18 cellular contexts compared by ENCODE assay signal in genomic region chr4:122668241-122668640, GRCh38. TPM values are rescaled to one million over a fixed set of nuclear protein-coding genes. Genes with fewer than 3 reads are reported as not detected.
A peak's percentile ranks its signal among the peaks of the same experiment; 100 is the strongest.
DNase-seq lines count a peak whose midpoint lies in the region; FAIRE-seq and TF ChIP-seq lines count a peak whose summit lies in the region.
"Had no signal": no experiment of that assay in that cellular context is flagged by ENCODE, and none has a peak within 500 bp of the region (broad histone marks: within the 10 kb centered on the region; RNA-seq: fewer than 3 reads in every experiment).

No MANE protein-coding gene starts in this region.

- intact Hi-C loops in PC-9 (cut with micrococcal nuclease; ENCODE audit: unreplicated experiment) = no loop called here

- H3K4me2 ChIP-seq in astrocyte (ENCODE audit: low read length) (peak overlapping the region; percentile 24), PC-9 (no peak overlapping the region)

- DNase-seq in AG10803 (ENCODE audit: low read depth) (peak; percentile 89), HFF-Myc (ENCODE audit: extremely low read depth, low read depth) (peak; percentile 80), astrocyte (ENCODE audit: low read depth) (peak; percentile 75), medulla oblongata (ENCODE audit: extremely low spot score) (no peak), GM19239 (ENCODE audit: insufficient read length, low spot score) (no peak), PC-9 (no peak), SKM-1 treated with dmso at 0.1 percent for 144 hours (lab: John Stamatoyannopoulos, UW; ENCODE audit: unreplicated experiment) (no peak)
- DNase-seq: activated CD4-positive, alpha-beta T cell treated with anti-CD3 and anti-CD28 coated beads for 1 hour; Caco-2; gastrocnemius medialis; kidney glomerular epithelial cell; NCI-H2081 treated with DMSO at 0.1 percent for 48 hours had no signal

- H3K4me3 ChIP-seq in AG10803 (ENCODE audit: low read length) = no peak overlapping the region
- no peak overlapping the region for H3K4me3 ChIP-seq in HFF-Myc (replicated peaks; ENCODE audit: low read depth, low read length)
- H3K4me3 ChIP-seq in astrocyte (ENCODE audit: insufficient read depth, low read depth, low read length) = no peak overlapping the region
- H3K4me3 ChIP-seq in mesodermal cell (ENCODE audit: extremely low read depth, insufficient read depth, low read length, poor library complexity, severe bottlenecking) = no peak overlapping the region
- no peak overlapping the region for H3K4me3 ChIP-seq in PC-9
- H3K4me3 ChIP-seq: coronary artery, gastrocnemius medialis had no signal

- CTCF ChIA-PET in PC-9 (lab: Charles Lee) = no interaction called here

- H3K9me3 ChIP-seq in astrocyte (ENCODE audit: insufficient read depth, low read depth, low read length) = no peaks in the 10 kb centered on the region
- no peaks in the 10 kb centered on the region for H3K9me3 ChIP-seq in mesodermal cell (ENCODE audit: control insufficient read depth, low read length)
- H3K9me3 ChIP-seq in PC-9 (ENCODE audit: insufficient read depth, low read depth) = no peaks in the 10 kb centered on the region; the same call in 1 of the 2 replicates
- H3K9me3 ChIP-seq: Caco-2, gastrocnemius medialis had no signal

- 0 out of 2 replicates have a peak, but pooled peaks cover 5% of the 10 kb centered on the region for H3K9me2 ChIP-seq in PC-9 (ENCODE audit: insufficient read depth)

- no peak for TF ChIP-seq CTCF in AG10803 (conservative IDR thresholded peaks at IDR 0.05; ENCODE audit: low read length)
- no peak for TF ChIP-seq CTCF in HFF-Myc (IDR thresholded peaks at IDR 0.05; ENCODE audit: low read depth, low read length, missing control alignments)
- no peak for TF ChIP-seq CTCF in astrocyte (IDR thresholded peaks at IDR 0.05; ENCODE audit: insufficient read depth, low read depth, low read length)
- no peak for TF ChIP-seq CTCF in PC-9 (conservative IDR thresholded peaks at IDR 0.05)

- H3K27me3 Mint-ChIP-seq in astrocyte (ENCODE audit: low read depth, unreplicated experiment) = no peaks in the 10 kb centered on the region

- H3K79me2 ChIP-seq in astrocyte (ENCODE audit: insufficient read depth, low read length) (no peaks in the 10 kb centered on the region), PC-9 (ENCODE audit: low read depth) (no peaks in the 10 kb centered on the region)

- H3K27ac ChIP-seq in astrocyte (ENCODE audit: low read depth, low read length) (peak overlapping the region; percentile 36), mesodermal cell (ENCODE audit: low read depth, low read length, severe bottlenecking) (peak overlapping the region; percentile 52), PC-9 (no peak overlapping the region)
- H3K27ac ChIP-seq: coronary artery, gastrocnemius medialis had no signal

- peak overlapping the region; percentile 28 for H3K27ac Mint-ChIP-seq in astrocyte (ENCODE audit: unreplicated experiment)
- H3K27ac Mint-ChIP-seq: nephron had no signal

- H3K36me3 Mint-ChIP-seq in astrocyte (ENCODE audit: low read depth, unreplicated experiment) = no peaks in the 10 kb centered on the region

- POLR2A ChIA-PET in PC-9 (lab: Charles Lee; ENCODE audit: unreplicated experiment) = no interaction called here

- H3K4me1 Mint-ChIP-seq in astrocyte (ENCODE audit: low read depth, unreplicated experiment) = peaks cover 50% of the 10 kb centered on the region

- 94 to 100% methylated on average over 3 to 4 of the region's 4 CpGs for WGBS in mesodermal cell (ENCODE audit: insufficient coverage in 2 of 2), 2 experiments

- H3F3A ChIP-seq in PC-9 (ENCODE audit: insufficient read depth, low read depth) = peaks cover 15% of the 10 kb centered on the region; the same call in 1 of the 2 replicates

- no peak overlapping the region for H3K4me3 Mint-ChIP-seq in astrocyte (ENCODE audit: unreplicated experiment)
- H3K4me3 Mint-ChIP-seq: nephron had no signal

- BruUV-seq in PC-9 (replicated peaks; lab: Mats Ljungman, UMichigan) = no TSS peak

- FAIRE-seq in astrocyte (lab: Jason Lieb, UNC) (peak; percentile 50), GM19239 (lab: Jason Lieb, UNC) (no peak)

- no peaks in the 10 kb centered on the region for H3K27me3 ChIP-seq in astrocyte (ENCODE audit: insufficient read depth, low read length)
- no peaks in the 10 kb centered on the region for H3K27me3 ChIP-seq in PC-9 (ENCODE audit: insufficient read depth, low read depth)
- H3K27me3 ChIP-seq: gastrocnemius medialis had no signal

- H3K4me1 ChIP-seq in astrocyte (ENCODE audit: insufficient read depth, low read length) = peaks cover 23% of the 10 kb centered on the region
- H3K4me1 ChIP-seq in mesodermal cell (ENCODE audit: control insufficient read depth, insufficient read depth, low read length, poor library complexity, severe bottlenecking) = peaks cover 52% of the 10 kb centered on the region
- H3K4me1 ChIP-seq in PC-9 (replicated peaks; ENCODE audit: insufficient read depth) = peaks cover 22% of the 10 kb centered on the region

- no peaks in the 10 kb centered on the region for H3K9me3 Mint-ChIP-seq in astrocyte (ENCODE audit: unreplicated experiment)
- H3K9me3 Mint-ChIP-seq: nephron had no signal

- H2AFZ ChIP-seq in astrocyte (ENCODE audit: low read depth, low read length) = no peak overlapping the region
- H2AFZ ChIP-seq in PC-9 = no peak overlapping the region

- H3K9ac ChIP-seq in astrocyte (ENCODE audit: low read length) = peak overlapping the region; percentile 24

- H4K20me1 ChIP-seq in astrocyte (ENCODE audit: insufficient read depth, low read length) (no peaks in the 10 kb centered on the region), PC-9 (ENCODE audit: insufficient read depth) (no peaks in the 10 kb centered on the region)

- no peaks in the 10 kb centered on the region for H3K36me3 ChIP-seq in astrocyte (ENCODE audit: insufficient read depth, low read length)
- H3K36me3 ChIP-seq in mesodermal cell (ENCODE audit: control insufficient read depth, insufficient read depth, low read length) = no peaks in the 10 kb centered on the region
- H3K36me3 ChIP-seq in PC-9 (ENCODE audit: low read depth) = no peaks in the 10 kb centered on the region
- H3K36me3 ChIP-seq: gastrocnemius medialis had no signal

RNA-seq across cellular contexts. Expression of gene IL21, which starts 47.4 kb away (rescaled TPM):
- total RNA-seq in astrocyte (not detected in 2 replicates), PC-9 (2021) (not detected in 2 replicates)
- not detected for polyA plus RNA-seq in mesodermal cell (2013, experiment 1 of 2)
- polyA plus RNA-seq in mesodermal cell (2013, experiment 2 of 2) = not detected
- total RNA-seq: Caco-2, gastrocnemius medialis, sciatic nerve, SK-MEL-5, temporal lobe had no signal

Comparison
In these comparisons a context has a peak if more than half of its experiments do, and no peak if none do; other contexts are left out.
1. DNase-seq: peak in AG10803 (single experiment), HFF-Myc (single experiment) and astrocyte (single experiment); none in medulla oblongata (single experiment), GM19239 (single experiment), PC-9 (0 of 2) and SKM-1 treated with dmso at 0.1 percent for 144 hours (single experiment).